ENCODE assay signal across 11 cellular contexts in the genomic region with DNA sequence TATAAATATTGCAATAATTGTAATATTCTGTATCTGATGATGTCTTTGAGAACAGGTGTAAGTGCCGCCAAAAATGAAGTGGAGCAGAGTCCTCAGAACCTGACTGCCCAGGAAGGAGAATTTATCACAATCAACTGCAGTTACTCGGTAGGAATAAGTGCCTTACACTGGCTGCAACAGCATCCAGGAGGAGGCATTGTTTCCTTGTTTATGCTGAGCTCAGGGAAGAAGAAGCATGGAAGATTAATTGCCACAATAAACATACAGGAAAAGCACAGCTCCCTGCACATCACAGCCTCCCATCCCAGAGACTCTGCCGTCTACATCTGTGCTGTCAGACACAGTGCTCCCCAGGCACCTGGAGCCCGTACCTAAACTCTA.
DNase-seq lines count a peak whose midpoint lies in the region; FAIRE-seq and TF ChIP-seq lines count a peak whose summit lies in the region.
"Had no signal": no experiment of that assay in that cellular context is flagged by ENCODE, and none has a peak within 500 bp of the region (broad histone marks: within the 10 kb centered on the region; RNA-seq: fewer than 3 reads in every experiment).

No MANE protein-coding gene starts in this region.

- H3K4me3 ChIP-seq in HEK293 (ENCODE audit: low read depth, low read length) (no peak overlapping the region), spleen (no peak overlapping the region)
- H3K4me3 ChIP-seq: hepatocyte, skin epidermis had no signal

- H3K4me3 Mint-ChIP-seq in T-helper 2 cell treated with Interferon-gamma antibody and Interleukin-4, amounts not matched to agents 5 μg/mL and 100 μg/mL, for 36 hours = peak overlapping the region; percentile 78
- H3K4me3 Mint-ChIP-seq in activated T-helper 1 cell treated with anti-CD3 and anti-CD28 coated beads, Interleukin-12 subunit alpha, Interleukin-12 subunit beta, Interleukin-2, Interleukin-4 antibody, amounts not matched to agents 30 ng/mL and 10 ng/mL and 1 ng/mL, durations not matched to agents 14 hours and 24 hours and 36 hours = peak overlapping the region; percentile 77

- TF ChIP-seq CTCF in HEK293 (tag by site-specific recombination; IDR thresholded peaks at IDR 0.05) = no peak
- no peak for TF ChIP-seq CTCF in spleen (IDR thresholded peaks at IDR 0.05 in 8 of 11, conservative IDR thresholded peaks at IDR 0.05 in 3 of 11)

- no peaks in the 10 kb centered on the region for H3K27me3 ChIP-seq in spleen (replicated peaks in 1 of 7)
- H3K27me3 ChIP-seq: hepatocyte had no signal

- WGBS in spleen, 5 donors = 49 to 62% (median 56%) methylated on average over 4 of the region's 4 CpGs

- peak overlapping the region; percentile 79 for H3K27ac Mint-ChIP-seq in T-helper 2 cell treated with Interferon-gamma antibody and Interleukin-4, amounts not matched to agents 5 μg/mL and 100 μg/mL, for 36 hours
- peak overlapping the region; percentile 72 for H3K27ac Mint-ChIP-seq in activated T-helper 1 cell treated with anti-CD3 and anti-CD28 coated beads, Interleukin-12 subunit alpha, Interleukin-12 subunit beta, Interleukin-2, Interleukin-4 antibody, amounts not matched to agents 30 ng/mL and 10 ng/mL and 1 ng/mL, durations not matched to agents 14 hours and 24 hours and 36 hours

- H3K36me3 ChIP-seq in HEK293 (ENCODE audit: control insufficient read depth in 2 of 2, insufficient read depth in 1 of 2, low read length in 2 of 2) (no peaks in the 10 kb centered on the region), spleen (no peaks in the 10 kb centered on the region)

- H3K27ac ChIP-seq in HEK293 (ENCODE audit: extremely low read depth, low read depth, low read length) (no peak overlapping the region), spleen (no peak overlapping the region)
- H3K27ac ChIP-seq: hepatocyte, parathyroid adenoma, skin epidermis had no signal

- TF ChIP-seq POLR2A in spleen (IDR thresholded peaks at IDR 0.05) = no peak

- H3K27me3 Mint-ChIP-seq in T-helper 2 cell treated with Interferon-gamma antibody and Interleukin-4, amounts not matched to agents 5 μg/mL and 100 μg/mL, for 36 hours (ENCODE audit: low read depth) = no peaks in the 10 kb centered on the region
- H3K27me3 Mint-ChIP-seq in activated T-helper 1 cell treated with anti-CD3 and anti-CD28 coated beads, Interleukin-12 subunit alpha, Interleukin-12 subunit beta, Interleukin-2, Interleukin-4 antibody, amounts not matched to agents 30 ng/mL and 10 ng/mL and 1 ng/mL, durations not matched to agents 14 hours and 24 hours and 36 hours (ENCODE audit: insufficient read depth) = no peaks in the 10 kb centered on the region

- H3K36me3 Mint-ChIP-seq in T-helper 2 cell treated with Interferon-gamma antibody and Interleukin-4, amounts not matched to agents 5 μg/mL and 100 μg/mL, for 36 hours (ENCODE audit: low read depth) = no peaks in the 10 kb centered on the region
- no peaks in the 10 kb centered on the region for H3K36me3 Mint-ChIP-seq in activated T-helper 1 cell treated with anti-CD3 and anti-CD28 coated beads, Interleukin-12 subunit alpha, Interleukin-12 subunit beta, Interleukin-2, Interleukin-4 antibody, amounts not matched to agents 30 ng/mL and 10 ng/mL and 1 ng/mL, durations not matched to agents 14 hours and 24 hours and 36 hours (ENCODE audit: low read depth)

- no peaks in the 10 kb centered on the region for H3K4me1 ChIP-seq in HEK293 (ENCODE audit: control insufficient read depth, insufficient read depth, low read length)
- no peaks in the 10 kb centered on the region for H3K4me1 ChIP-seq in spleen
- H3K4me1 ChIP-seq: parathyroid adenoma had no signal

- intact Hi-C loops in activated T-helper 1 cell treated with anti-CD3 and anti-CD28 coated beads, Interleukin-12 subunit alpha, Interleukin-12 subunit beta, Interleukin-2, Interleukin-4 antibody, amounts not matched to agents 30 ng/mL and 10 ng/mL and 1 ng/mL, durations not matched to agents 14 hours and 24 hours and 36 hours (cut with micrococcal nuclease) = no loop called here
- intact Hi-C loops in spleen (cut with DNase I; ENCODE audit: low total_unique reads) = loop anchor here (10.0 kb wide), 1 partner anchor 54 kb away; no protein-coding TSS in a partner anchor

- FAIRE-seq in RCC 7860 (lab: Jason Lieb, UNC) = no peak

- H3K9me3 Mint-ChIP-seq in T-helper 2 cell treated with Interferon-gamma antibody and Interleukin-4, amounts not matched to agents 5 μg/mL and 100 μg/mL, for 36 hours = no peaks in the 10 kb centered on the region
- H3K9me3 Mint-ChIP-seq in activated T-helper 1 cell treated with anti-CD3 and anti-CD28 coated beads, Interleukin-12 subunit alpha, Interleukin-12 subunit beta, Interleukin-2, Interleukin-4 antibody, amounts not matched to agents 30 ng/mL and 10 ng/mL and 1 ng/mL, durations not matched to agents 14 hours and 24 hours and 36 hours = no peaks in the 10 kb centered on the region

- H3K4me1 Mint-ChIP-seq in T-helper 2 cell treated with Interferon-gamma antibody and Interleukin-4, amounts not matched to agents 5 μg/mL and 100 μg/mL, for 36 hours (ENCODE audit: low read depth) = no peaks in the 10 kb centered on the region
- H3K4me1 Mint-ChIP-seq in activated T-helper 1 cell treated with anti-CD3 and anti-CD28 coated beads, Interleukin-12 subunit alpha, Interleukin-12 subunit beta, Interleukin-2, Interleukin-4 antibody, amounts not matched to agents 30 ng/mL and 10 ng/mL and 1 ng/mL, durations not matched to agents 14 hours and 24 hours and 36 hours (ENCODE audit: low read depth) = no peaks in the 10 kb centered on the region

- no peak for DNase-seq in T-helper 2 cell treated with Interferon-gamma antibody and Interleukin-4, amounts not matched to agents 5 μg/mL and 100 μg/mL, for 36 hours (ENCODE audit: low spot score)
- DNase-seq in T-helper 2 cell (no peak), left kidney (ENCODE audit: low read depth, low spot score) (peak; percentile 78), spleen (no peak), RCC 7860 (ENCODE audit: low spot score) (no peak), amniotic stem cell (lab: John Stamatoyannopoulos, UW) (no peak)
- DNase-seq in activated T-helper 1 cell treated with anti-CD3 and anti-CD28 coated beads, Interleukin-12 subunit alpha, Interleukin-12 subunit beta, Interleukin-2, Interleukin-4 antibody, amounts not matched to agents 30 ng/mL and 10 ng/mL and 1 ng/mL, durations not matched to agents 14 hours and 24 hours and 36 hours (ENCODE audit: low spot score) = no peak

- CTCF ChIA-PET in HEK293 (lab: Yijun Ruan, JAX) = interaction anchor here (0.5 to 6.0 kb wide), 32 partner anchors 10 to 342 kb away, joined by 3 to 73 read pairs (median 5); no protein-coding TSS in a partner anchor

- H3K9me3 ChIP-seq in HEK293 (ENCODE audit: control insufficient read depth, insufficient read depth, low read depth, low read length) (no peaks in the 10 kb centered on the region), spleen (no peaks in the 10 kb centered on the region)

- POLR2A ChIA-PET in HEK293 (lab: Yijun Ruan, JAX) = no interaction called here

TF ChIP-seq in HEK293, 187 proteins besides CTCF, POLR2A, EP300 and RAD21:
- peak; percentile 33 for TF ChIP-seq ZNF654 (tag by site-specific recombination; IDR thresholded peaks at IDR 0.05; ENCODE audit: low read depth)
- TF ChIP-seq ZNF202 (tag by site-specific recombination; IDR thresholded peaks at IDR 0.05; ENCODE audit: borderline replicate concordance) = no peak
- TF ChIP-seq ZBTB20 (tag by site-specific recombination; IDR thresholded peaks at IDR 0.05) = peak; percentile 92
